Comparison of ENCODE assay signal across 8 cellular contexts in genomic region chr6:11093065-11093590, GRCh38. TPM values are rescaled to one million over a fixed set of nuclear protein-coding genes. Genes with fewer than 3 reads are reported as not detected.
DNase-seq lines count a peak whose midpoint lies in the region; ATAC-seq and TF ChIP-seq lines count a peak whose summit lies in the region.

No MANE protein-coding gene starts in this region.

- H3K4me1 Mint-ChIP-seq in brain: peaks cover 29% of the 10 kb centered on the region

- no peak for TF ChIP-seq CTCF in brain (conservative IDR thresholded peaks at IDR 0.05)
- no peak for TF ChIP-seq CTCF in stomach (IDR thresholded peaks at IDR 0.05)

- peaks cover 7 to 28% (median 22%) of the 10 kb centered on the region in 4 donors for H3K4me1 ChIP-seq in stomach

- H3K27ac Mint-ChIP-seq in brain: peak overlapping the region; percentile 80 to 99 (median 97)

- H3K27me3 Mint-ChIP-seq in brain: peaks cover 14% of the 10 kb centered on the region

- no peaks in the 10 kb centered on the region for H3K9me3 Mint-ChIP-seq in brain

- peaks cover 16% of the 10 kb centered on the region for H3K36me3 Mint-ChIP-seq in brain

- H3K4me3 ChIP-seq in stomach: peak overlapping the region; percentile 77 to 99 (median 93)

- intact Hi-C loops in stomach (cut with DNase I; ENCODE audit: low total_unique reads): no loop called here

- TF ChIP-seq EP300 in stomach (IDR thresholded peaks at IDR 0.05): no peak

- ATAC-seq in GM18502 (IDR thresholded peaks at IDR 0.05; ENCODE audit: poor library complexity, unreplicated experiment): peak; percentile 36
- ATAC-seq in HG02798 (IDR thresholded peaks at IDR 0.05; ENCODE audit: poor library complexity, unreplicated experiment): peak; percentile 35

- H3K4me3 Mint-ChIP-seq in brain: peak overlapping the region; percentile 83 to 98 (median 94)

- 0 to 2% (median 1%) methylated on average over 23 of the region's 23 CpGs for WGBS in stomach, 5 donors

- H3K27ac ChIP-seq in stomach: peak overlapping the region; percentile 97 to 99 (median 99)

- H3K27me3 ChIP-seq in stomach: no peaks in the 10 kb centered on the region

- no peaks in the 10 kb centered on the region for H3K36me3 ChIP-seq in stomach

- no peaks in the 10 kb centered on the region for H3K9me3 ChIP-seq in stomach

- no peak for TF ChIP-seq POLR2A in stomach (IDR thresholded peaks at IDR 0.05)

- DNase-seq in AG08396 (ENCODE audit: low spot score) (peak; percentile 44), NCI-H2029 treated with DMSO at 0.1 percent for 48 hours (lab: John Stamatoyannopoulos, UW) (peak; percentile 58), kidney glomerular epithelial cell (lab: John Stamatoyannopoulos, UW) (peak; percentile 62), stomach (no peak), EL (no peak)

RNA-seq across cellular contexts. Expression of gene SMIM13, which starts 0.5 kb away (rescaled TPM):
- 6.4 TPM for polyA plus RNA-seq in brain (ENCODE audit: insufficient read depth, low read depth, low replicate concordance)
- 10 to 100 TPM in 1 of 5 donors, 1 to 10 TPM in 4; 1.2 to 15.8 (median 4.5) TPM for total RNA-seq in stomach
- polyA plus RNA-seq in stomach: 1 to 10 TPM; 2.4 to 3.3 (median 2.7) TPM

RNA-seq across cellular contexts. Expression of gene ERVFRD-1, which starts 18.4 kb away (rescaled TPM):
- not detected for polyA plus RNA-seq in brain (ENCODE audit: insufficient read depth, low read depth, low replicate concordance)
- 1 to 10 TPM in 1 of 5 donors, not detected in 4; 1.2 TPM for total RNA-seq in stomach
- under 1 TPM in 2 of 3 donors, not detected in 1; 0.15 to 0.19 TPM for polyA plus RNA-seq in stomach

RNA-seq across cellular contexts. Expression of gene ELOVL2, which starts 49.0 kb away (rescaled TPM):
- polyA plus RNA-seq in brain (ENCODE audit: insufficient read depth, low read depth, low replicate concordance): 25.3 TPM
- total RNA-seq in stomach: 1 to 10 TPM in 1 of 5 donors, not detected in 4; 1.8 TPM
- under 1 TPM in 1 of 3 donors, not detected in 2; 0.23 TPM for polyA plus RNA-seq in stomach

Comparison
In these comparisons a context has a peak if more than half of its experiments do, and no peak if none do; other contexts are left out.
1. DNase-seq: peak in AG08396 (single experiment), NCI-H2029 treated with DMSO at 0.1 percent for 48 hours (single experiment) and kidney glomerular epithelial cell (single experiment); none in stomach (single experiment) and EL (single experiment).
2. RNA of gene ELOVL2, which starts 49.0 kb away (polyA plus RNA-seq): 25.3 TPM in brain (single experiment); 0.23 TPM in stomach; every median in the first group is over 10 times any median in the second.